ENCODE assay signal across 1 cellular context in the genomic region with DNA sequence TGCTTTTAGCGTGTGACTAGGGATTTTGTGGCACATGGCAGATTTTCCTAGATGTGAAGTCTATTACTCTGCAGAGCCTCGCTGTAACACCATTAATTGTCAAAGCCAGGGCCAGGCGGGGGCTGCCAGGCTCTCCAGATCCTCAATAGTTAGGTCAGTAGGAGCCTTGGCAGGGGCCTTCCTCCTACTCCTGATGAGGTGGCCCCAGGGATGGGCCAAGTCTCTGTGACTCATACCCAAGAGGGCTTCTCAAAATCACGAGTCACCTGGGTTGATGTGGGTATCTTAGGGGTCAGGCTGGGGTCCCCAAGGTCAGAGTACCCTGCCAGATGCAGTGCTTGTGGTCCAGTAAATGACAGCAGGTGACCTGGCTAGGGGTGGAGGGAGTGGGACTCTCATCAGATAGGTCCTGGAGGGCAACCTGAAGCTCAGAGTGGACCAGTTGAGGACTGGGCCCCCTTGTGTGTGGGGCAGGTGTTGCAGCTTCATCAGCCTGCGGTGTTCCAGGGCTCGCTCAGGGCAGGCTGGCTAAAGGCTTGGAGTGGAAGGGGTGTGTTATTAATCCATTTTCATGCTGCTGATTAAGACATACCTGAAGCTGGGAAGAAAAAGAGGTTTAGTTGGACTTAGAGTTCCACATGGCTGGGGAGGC.
TF ChIP-seq lines count a peak whose summit lies in the region.

No MANE protein-coding gene starts in this region.

TF ChIP-seq in GM23338, 12 proteins besides CTCF, POLR2A, EP300 and RAD21 (continued from another document):
- no peak for TF ChIP-seq NANOG (IDR thresholded peaks at IDR 0.05; ENCODE audit: borderline replicate concordance)
- TF ChIP-seq ZNF331 (CRISPR knock-in tag; IDR thresholded peaks at IDR 0.05; ENCODE audit: low read depth), result no peak
- TF ChIP-seq EZH2phosphoT487 (IDR thresholded peaks at IDR 0.05; ENCODE audit: unreplicated experiment), result no peak
- no peak for TF ChIP-seq CREB1 (CRISPR knock-in tag; IDR thresholded peaks at IDR 0.05; ENCODE audit: low read depth)
- no peak for TF ChIP-seq STAT1 (IDR thresholded peaks at IDR 0.05; ENCODE audit: unreplicated experiment)
- TF ChIP-seq POLR2AphosphoS5 (IDR thresholded peaks at IDR 0.05; ENCODE audit: low read depth), result no peak
- TF ChIP-seq, protein P1, sequence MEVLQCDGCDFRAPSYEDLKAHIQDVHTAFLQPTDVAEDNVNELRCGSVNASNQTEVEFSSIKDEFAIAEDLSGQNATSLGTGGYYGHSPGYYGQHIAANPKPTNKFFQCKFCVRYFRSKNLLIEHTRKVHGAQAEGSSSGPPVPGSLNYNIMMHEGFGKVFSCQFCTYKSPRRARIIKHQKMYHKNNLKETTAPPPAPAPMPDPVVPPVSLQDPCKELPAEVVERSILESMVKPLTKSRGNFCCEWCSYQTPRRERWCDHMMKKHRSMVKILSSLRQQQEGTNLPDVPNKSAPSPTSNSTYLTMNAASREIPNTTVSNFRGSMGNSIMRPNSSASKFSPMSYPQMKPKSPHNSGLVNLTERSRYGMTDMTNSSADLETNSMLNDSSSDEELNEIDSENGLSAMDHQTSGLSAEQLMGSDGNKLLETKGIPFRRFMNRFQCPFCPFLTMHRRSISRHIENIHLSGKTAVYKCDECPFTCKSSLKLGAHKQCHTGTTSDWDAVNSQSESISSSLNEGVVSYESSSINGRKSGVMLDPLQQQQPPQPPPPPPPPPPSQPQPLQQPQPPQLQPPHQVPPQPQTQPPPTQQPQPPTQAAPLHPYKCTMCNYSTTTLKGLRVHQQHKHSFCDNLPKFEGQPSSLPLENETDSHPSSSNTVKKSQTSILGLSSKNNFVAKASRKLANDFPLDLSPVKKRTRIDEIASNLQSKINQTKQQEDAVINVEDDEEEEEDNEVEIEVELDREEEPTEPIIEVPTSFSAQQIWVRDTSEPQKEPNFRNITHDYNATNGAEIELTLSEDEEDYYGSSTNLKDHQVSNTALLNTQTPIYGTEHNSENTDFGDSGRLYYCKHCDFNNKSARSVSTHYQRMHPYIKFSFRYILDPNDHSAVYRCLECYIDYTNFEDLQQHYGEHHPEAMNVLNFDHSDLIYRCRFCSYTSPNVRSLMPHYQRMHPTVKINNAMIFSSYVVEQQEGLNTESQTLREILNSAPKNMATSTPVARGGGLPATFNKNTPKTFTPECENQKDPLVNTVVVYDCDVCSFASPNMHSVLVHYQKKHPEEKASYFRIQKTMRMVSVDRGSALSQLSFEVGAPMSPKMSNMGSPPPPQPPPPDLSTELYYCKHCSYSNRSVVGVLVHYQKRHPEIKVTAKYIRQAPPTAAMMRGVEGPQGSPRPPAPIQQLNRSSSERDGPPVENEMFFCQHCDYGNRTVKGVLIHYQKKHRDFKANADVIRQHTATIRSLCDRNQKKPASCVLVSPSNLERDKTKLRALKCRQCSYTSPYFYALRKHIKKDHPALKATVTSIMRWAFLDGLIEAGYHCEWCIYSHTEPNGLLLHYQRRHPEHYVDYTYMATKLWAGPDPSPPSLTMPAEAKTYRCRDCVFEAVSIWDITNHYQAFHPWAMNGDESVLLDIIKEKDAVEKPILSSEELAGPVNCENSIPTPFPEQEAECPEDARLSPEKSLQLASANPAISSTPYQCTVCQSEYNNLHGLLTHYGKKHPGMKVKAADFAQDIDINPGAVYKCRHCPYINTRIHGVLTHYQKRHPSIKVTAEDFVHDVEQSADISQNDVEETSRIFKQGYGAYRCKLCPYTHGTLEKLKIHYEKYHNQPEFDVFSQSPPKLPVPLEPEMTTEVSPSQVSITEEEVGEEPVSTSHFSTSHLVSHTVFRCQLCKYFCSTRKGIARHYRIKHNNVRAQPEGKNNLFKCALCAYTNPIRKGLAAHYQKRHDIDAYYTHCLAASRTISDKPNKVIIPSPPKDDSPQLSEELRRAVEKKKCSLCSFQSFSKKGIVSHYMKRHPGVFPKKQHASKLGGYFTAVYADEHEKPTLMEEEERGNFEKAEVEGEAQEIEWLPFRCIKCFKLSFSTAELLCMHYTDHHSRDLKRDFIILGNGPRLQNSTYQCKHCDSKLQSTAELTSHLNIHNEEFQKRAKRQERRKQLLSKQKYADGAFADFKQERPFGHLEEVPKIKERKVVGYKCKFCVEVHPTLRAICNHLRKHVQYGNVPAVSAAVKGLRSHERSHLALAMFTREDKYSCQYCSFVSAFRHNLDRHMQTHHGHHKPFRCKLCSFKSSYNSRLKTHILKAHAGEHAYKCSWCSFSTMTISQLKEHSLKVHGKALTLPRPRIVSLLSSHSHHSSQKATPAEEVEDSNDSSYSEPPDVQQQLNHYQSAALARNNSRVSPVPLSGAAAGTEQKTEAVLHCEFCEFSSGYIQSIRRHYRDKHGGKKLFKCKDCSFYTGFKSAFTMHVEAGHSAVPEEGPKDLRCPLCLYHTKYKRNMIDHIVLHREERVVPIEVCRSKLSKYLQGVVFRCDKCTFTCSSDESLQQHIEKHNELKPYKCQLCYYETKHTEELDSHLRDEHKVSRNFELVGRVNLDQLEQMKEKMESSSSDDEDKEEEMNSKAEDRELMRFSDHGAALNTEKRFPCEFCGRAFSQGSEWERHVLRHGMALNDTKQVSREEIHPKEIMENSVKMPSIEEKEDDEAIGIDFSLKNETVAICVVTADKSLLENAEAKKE (CRISPR knock-in tag; IDR thresholded peaks at IDR 0.05), result no peak
- no peak for TF ChIP-seq JUNB (IDR thresholded peaks at IDR 0.05; ENCODE audit: unreplicated experiment)
- TF ChIP-seq, protein P2, sequence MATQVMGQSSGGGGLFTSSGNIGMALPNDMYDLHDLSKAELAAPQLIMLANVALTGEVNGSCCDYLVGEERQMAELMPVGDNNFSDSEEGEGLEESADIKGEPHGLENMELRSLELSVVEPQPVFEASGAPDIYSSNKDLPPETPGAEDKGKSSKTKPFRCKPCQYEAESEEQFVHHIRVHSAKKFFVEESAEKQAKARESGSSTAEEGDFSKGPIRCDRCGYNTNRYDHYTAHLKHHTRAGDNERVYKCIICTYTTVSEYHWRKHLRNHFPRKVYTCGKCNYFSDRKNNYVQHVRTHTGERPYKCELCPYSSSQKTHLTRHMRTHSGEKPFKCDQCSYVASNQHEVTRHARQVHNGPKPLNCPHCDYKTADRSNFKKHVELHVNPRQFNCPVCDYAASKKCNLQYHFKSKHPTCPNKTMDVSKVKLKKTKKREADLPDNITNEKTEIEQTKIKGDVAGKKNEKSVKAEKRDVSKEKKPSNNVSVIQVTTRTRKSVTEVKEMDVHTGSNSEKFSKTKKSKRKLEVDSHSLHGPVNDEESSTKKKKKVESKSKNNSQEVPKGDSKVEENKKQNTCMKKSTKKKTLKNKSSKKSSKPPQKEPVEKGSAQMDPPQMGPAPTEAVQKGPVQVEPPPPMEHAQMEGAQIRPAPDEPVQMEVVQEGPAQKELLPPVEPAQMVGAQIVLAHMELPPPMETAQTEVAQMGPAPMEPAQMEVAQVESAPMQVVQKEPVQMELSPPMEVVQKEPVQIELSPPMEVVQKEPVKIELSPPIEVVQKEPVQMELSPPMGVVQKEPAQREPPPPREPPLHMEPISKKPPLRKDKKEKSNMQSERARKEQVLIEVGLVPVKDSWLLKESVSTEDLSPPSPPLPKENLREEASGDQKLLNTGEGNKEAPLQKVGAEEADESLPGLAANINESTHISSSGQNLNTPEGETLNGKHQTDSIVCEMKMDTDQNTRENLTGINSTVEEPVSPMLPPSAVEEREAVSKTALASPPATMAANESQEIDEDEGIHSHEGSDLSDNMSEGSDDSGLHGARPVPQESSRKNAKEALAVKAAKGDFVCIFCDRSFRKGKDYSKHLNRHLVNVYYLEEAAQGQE (IDR thresholded peaks at IDR 0.05; ENCODE audit: unreplicated experiment), result no peak
